ENCODE assay signal across 23 cellular contexts in genomic region chr2:98164256-98164655, GRCh38.
"Had no signal": no experiment of that assay in that cellular context is flagged by ENCODE, and none has a peak within 500 bp of the region (broad histone marks: within the 10 kb centered on the region; RNA-seq: fewer than 3 reads in every experiment).

No MANE protein-coding gene starts in this region.

- ATAC-seq: activated CD8-positive, alpha-beta memory T cell treated with anti-CD3 and anti-CD28 coated beads, Interleukin-2, amount 10 ng/mL, durations not matched to agents 7 days and 5 days; activated CD8-positive, alpha-beta T cell treated with anti-CD3 and anti-CD28 coated beads for 36 hours; gastroesophageal sphincter; left lung; SK-N-SH treated with all-trans-retinoic acid at 6 μM for 48 hours; stimulated activated naive CD8-positive, alpha-beta T cell treated with anti-CD3 and anti-CD28 coated beads, Interleukin-15, amount 100 ng/mL, for 72 hours had no signal

- H3K4me1 Mint-ChIP-seq: activated CD4-positive, alpha-beta T cell treated with anti-CD3 and anti-CD28 coated beads, Interleukin-2, amount 10 ng/mL, durations not matched to agents 24 days and 14 days; activated CD8-positive, alpha-beta memory T cell treated with anti-CD3 and anti-CD28 coated beads, Interleukin-2, amount 10 ng/mL, durations not matched to agents 7 days and 5 days; activated naive CD4-positive, alpha-beta T cell treated with anti-CD3 and anti-CD28 coated beads, Interleukin-2, amount 10 ng/mL, durations not matched to agents 7 days and 5 days; memory B cell; stimulated activated naive CD8-positive, alpha-beta T cell treated with anti-CD3 and anti-CD28 coated beads, Interleukin-15, amount 100 ng/mL, for 72 hours had no signal

- H3K36me3 ChIP-seq: gastroesophageal sphincter, left lung, tibial artery had no signal

- H3K27ac ChIP-seq: left lung, skin epidermis had no signal

- H3K27ac Mint-ChIP-seq: activated CD4-positive, alpha-beta T cell treated with anti-CD3 and anti-CD28 coated beads, Interleukin-2, amount 10 ng/mL, durations not matched to agents 24 days and 14 days; activated CD8-positive, alpha-beta memory T cell treated with anti-CD3 and anti-CD28 coated beads, Interleukin-2, amount 10 ng/mL, durations not matched to agents 7 days and 5 days; activated CD8-positive, alpha-beta T cell treated with anti-CD3 and anti-CD28 coated beads for 36 hours; activated naive CD4-positive, alpha-beta T cell treated with anti-CD3 and anti-CD28 coated beads, Interleukin-2, amount 10 ng/mL, durations not matched to agents 7 days and 5 days; memory B cell; stimulated activated naive CD8-positive, alpha-beta T cell treated with anti-CD3 and anti-CD28 coated beads, Interleukin-15, amount 100 ng/mL, for 72 hours had no signal

- H3K36me3 Mint-ChIP-seq: activated CD8-positive, alpha-beta memory T cell treated with anti-CD3 and anti-CD28 coated beads, Interleukin-2, amount 10 ng/mL, durations not matched to agents 7 days and 5 days; activated naive CD4-positive, alpha-beta T cell treated with anti-CD3 and anti-CD28 coated beads, Interleukin-2, amount 10 ng/mL, durations not matched to agents 7 days and 5 days; memory B cell had no signal

- H3K9me3 ChIP-seq: gastroesophageal sphincter, left lung, tibial artery had no signal

- H3K9me3 Mint-ChIP-seq: activated CD4-positive, alpha-beta T cell treated with anti-CD3 and anti-CD28 coated beads, Interleukin-2, amount 10 ng/mL, durations not matched to agents 24 days and 14 days; activated CD8-positive, alpha-beta T cell treated with anti-CD3 and anti-CD28 coated beads for 36 hours; activated naive CD4-positive, alpha-beta T cell treated with anti-CD3 and anti-CD28 coated beads, Interleukin-2, amount 10 ng/mL, durations not matched to agents 7 days and 5 days; memory B cell; neural crest cell; stimulated activated naive CD8-positive, alpha-beta T cell treated with anti-CD3 and anti-CD28 coated beads, Interleukin-15, amount 100 ng/mL, for 72 hours had no signal

- DNase-seq: activated CD4-positive, alpha-beta T cell treated with anti-CD3 and anti-CD28 coated beads, Interleukin-2, amount 10 ng/mL, durations not matched to agents 24 days and 14 days; activated CD8-positive, alpha-beta T cell treated with anti-CD3 and anti-CD28 coated beads for 36 hours; activated effector memory CD4-positive, alpha-beta T cell treated with anti-CD3 and anti-CD28 coated beads, Interleukin-2, amount 50 U/mL, for 16 hours; activated naive CD4-positive, alpha-beta T cell treated with anti-CD3 and anti-CD28 coated beads, Interleukin-2, amount 10 ng/mL, durations not matched to agents 7 days and 5 days; activated T-cell treated with anti-CD3 and anti-CD28 coated beads for 4 hours; amygdala; central memory CD4-positive, alpha-beta T cell; dermis blood vessel endothelial cell; effector CD8-positive, alpha-beta T cell; kidney; left lung; occipital lobe; posterior cingulate gyrus; retina; stimulated activated CD4-positive, alpha-beta T cell treated with anti-CD3 and anti-CD28 coated beads, Interleukin-1b, Interleukin-23, amount 100 ng/mL, for 48 hours; stimulated activated naive CD8-positive, alpha-beta T cell treated with anti-CD3 and anti-CD28 coated beads, Interleukin-15, amount 100 ng/mL, for 72 hours; tibial artery had no signal

- H3K4me1 ChIP-seq: left lung had no signal

- H3K27me3 ChIP-seq: gastroesophageal sphincter, tibial artery had no signal

- H3K4me3 Mint-ChIP-seq: activated CD4-positive, alpha-beta T cell treated with anti-CD3 and anti-CD28 coated beads, Interleukin-2, amount 10 ng/mL, durations not matched to agents 24 days and 14 days; activated CD8-positive, alpha-beta memory T cell treated with anti-CD3 and anti-CD28 coated beads, Interleukin-2, amount 10 ng/mL, durations not matched to agents 7 days and 5 days; activated CD8-positive, alpha-beta T cell treated with anti-CD3 and anti-CD28 coated beads for 36 hours; activated naive CD4-positive, alpha-beta T cell treated with anti-CD3 and anti-CD28 coated beads, Interleukin-2, amount 10 ng/mL, durations not matched to agents 7 days and 5 days; memory B cell; neural crest cell; stimulated activated naive CD8-positive, alpha-beta T cell treated with anti-CD3 and anti-CD28 coated beads, Interleukin-15, amount 100 ng/mL, for 72 hours had no signal

- H3K4me3 ChIP-seq: gastroesophageal sphincter, left lung, skin epidermis, tibial artery had no signal
